ENCODE assay signal across 9 cellular contexts in the genomic region with DNA sequence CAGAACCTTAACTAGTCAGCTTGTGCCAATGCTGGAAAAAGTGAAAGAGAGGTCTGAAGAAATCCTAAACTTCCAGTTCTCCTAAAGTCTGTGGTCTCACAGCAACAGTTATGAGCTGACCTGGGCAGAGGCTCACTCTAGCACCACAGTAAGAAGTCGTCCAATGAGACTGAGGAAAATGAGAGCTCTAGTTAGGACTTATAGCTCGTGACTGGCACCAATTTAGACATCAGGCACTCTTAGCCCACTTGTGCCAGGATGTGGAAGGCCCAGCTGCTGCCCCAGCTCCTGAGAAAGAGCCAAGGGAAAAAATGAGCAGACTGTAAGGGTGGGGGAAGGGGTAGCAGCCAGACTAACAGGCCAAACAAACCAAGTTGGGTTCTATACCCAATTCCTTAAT. TPM values are rescaled to one million over a fixed set of nuclear protein-coding genes. Genes with fewer than 3 reads are reported as not detected.
DNase-seq lines count a peak whose midpoint lies in the region; ATAC-seq and TF ChIP-seq lines count a peak whose summit lies in the region.
"Had no signal": no experiment of that assay in that cellular context is flagged by ENCODE, and none has a peak within 500 bp of the region (broad histone marks: within the 10 kb centered on the region; RNA-seq: fewer than 3 reads in every experiment).

No MANE protein-coding gene starts in this region.

- peak in 1 of 56 donors; percentile 10 for TF ChIP-seq CTCF in dorsolateral prefrontal cortex (IDR thresholded peaks at IDR 0.05 in 54 of 56, conservative IDR thresholded peaks at IDR 0.05 in 2 of 56; ENCODE audit: low read depth in 1 of 56, partially characterized antibody in 56 of 56)
- no peak for TF ChIP-seq CTCF in neural crest cell (conservative IDR thresholded peaks at IDR 0.05)

- peak overlapping the region in 27 of 59 donors; percentile 0 to 34 (median 18) for H3K4me3 ChIP-seq in dorsolateral prefrontal cortex
- no peak overlapping the region for H3K4me3 ChIP-seq in aorta (ENCODE audit: low read length in 2 of 2)

- H3K36me3 Mint-ChIP-seq in neural crest cell (ENCODE audit: low read depth) = no peaks in the 10 kb centered on the region

- WGBS in aorta, 2 donors = 0 to 8% methylated on average over 2 of the region's 2 CpGs

- H3K4me3 Mint-ChIP-seq in stimulated activated naive CD8-positive, alpha-beta T cell treated with anti-CD3 and anti-CD28 coated beads, Interleukin-15, amount 100 ng/mL, for 72 hours = no peak overlapping the region
- H3K4me3 Mint-ChIP-seq in neural crest cell = no peak overlapping the region

- H3K27me3 Mint-ChIP-seq in stimulated activated naive CD8-positive, alpha-beta T cell treated with anti-CD3 and anti-CD28 coated beads, Interleukin-15, amount 100 ng/mL, for 72 hours = no peaks in the 10 kb centered on the region
- no peaks in the 10 kb centered on the region for H3K27me3 Mint-ChIP-seq in neural crest cell (ENCODE audit: low read depth)

- DNase-seq in stimulated activated naive CD8-positive, alpha-beta T cell treated with anti-CD3 and anti-CD28 coated beads, Interleukin-15, Interleukin-2, amounts not matched to agents 100 U/mL and 50 U/mL, for 24 hours = no peak
- DNase-seq in stimulated activated naive CD8-positive, alpha-beta T cell treated with anti-CD3 and anti-CD28 coated beads, Interleukin-15, amount 100 ng/mL, for 72 hours = no peak
- DNase-seq in dorsolateral prefrontal cortex (peak in 8 of 10 donors; percentile 20 to 65 (median 56)), neural crest cell (ENCODE audit: low read depth, low spot score) (no peak), aorta (no peak), NCI-H2081 treated with DMSO at 0.1 percent for 48 hours (lab: John Stamatoyannopoulos, UW) (no peak)
- DNase-seq in effector CD8-positive, alpha-beta T cell (lab: John Stamatoyannopoulos, UW) = no peak
- DNase-seq: effector memory CD4-positive, alpha-beta T cell had no signal

- H3K36me3 ChIP-seq in aorta (ENCODE audit: control insufficient read depth in 1 of 2, insufficient read depth in 2 of 2, low read length in 1 of 2) = no peaks in the 10 kb centered on the region

- peaks cover 55% of the 10 kb centered on the region for H3K4me1 Mint-ChIP-seq in stimulated activated naive CD8-positive, alpha-beta T cell treated with anti-CD3 and anti-CD28 coated beads, Interleukin-15, amount 100 ng/mL, for 72 hours
- H3K4me1 Mint-ChIP-seq in neural crest cell = peaks cover 23% of the 10 kb centered on the region

- H3K9me3 Mint-ChIP-seq in stimulated activated naive CD8-positive, alpha-beta T cell treated with anti-CD3 and anti-CD28 coated beads, Interleukin-15, amount 100 ng/mL, for 72 hours = no peaks in the 10 kb centered on the region
- H3K9me3 Mint-ChIP-seq in neural crest cell = no peaks in the 10 kb centered on the region

- no peaks in the 10 kb centered on the region for H3K9me3 ChIP-seq in aorta (ENCODE audit: control insufficient read depth, low read length)

- peaks cover 0 to 5% of the 10 kb centered on the region in 2 donors for H3K4me1 ChIP-seq in aorta (ENCODE audit: control insufficient read depth in 1 of 2, insufficient read depth in 2 of 2, low read length in 2 of 2)

- H3K27ac Mint-ChIP-seq in stimulated activated naive CD8-positive, alpha-beta T cell treated with anti-CD3 and anti-CD28 coated beads, Interleukin-15, amount 100 ng/mL, for 72 hours = peak overlapping the region in 1 of 2 donors; percentile 73
- H3K27ac Mint-ChIP-seq in neural crest cell (ENCODE audit: unreplicated experiment) = peak overlapping the region; percentile 16

- intact Hi-C loops in dorsolateral prefrontal cortex (cut with DNase I) (no loop called here), aorta (cut with DNase I) (loop anchor here in 1 of 2 donors (10.0 kb wide), 1 partner anchor 46 kb away; a partner anchor contains a TSS)

- H3K27ac ChIP-seq in dorsolateral prefrontal cortex (peak overlapping the region; percentile 42 to 95 (median 89)), aorta (ENCODE audit: low read depth in 1 of 2, low read length in 2 of 2) (peak overlapping the region; percentile 30 to 70)

- H3K27me3 ChIP-seq in dorsolateral prefrontal cortex (no peaks in the 10 kb centered on the region), aorta (ENCODE audit: control insufficient read depth in 1 of 2, insufficient read depth in 2 of 2, low read length in 1 of 2) (no peaks in the 10 kb centered on the region)

- ATAC-seq in stimulated activated naive CD8-positive, alpha-beta T cell treated with anti-CD3 and anti-CD28 coated beads, Interleukin-15, Interleukin-2, amounts not matched to agents 100 U/mL and 50 U/mL, for 24 hours = peak; percentile 36
- no peak for ATAC-seq in stimulated activated naive CD8-positive, alpha-beta T cell treated with anti-CD3 and anti-CD28 coated beads, Interleukin-15, amount 100 ng/mL, for 72 hours
- ATAC-seq in aorta (ENCODE audit: low FRiP score) = peak; percentile 74
- ATAC-seq in HG03378 (IDR thresholded peaks at IDR 0.05; ENCODE audit: unreplicated experiment) = no peak

RNA-seq across cellular contexts. Expression of a gene that starts 7.6 kb away (rescaled TPM):
- total RNA-seq in dorsolateral prefrontal cortex (100 to 1,000 TPM in 3 of 120 experiments, 10 to 100 TPM in 117; 53.4 to 109 (median 81.4) TPM), neural crest cell (86.4 and 88.7 TPM in 2 replicates), aorta (10 to 100 TPM; 34.3 to 63.8 TPM)
- polyA plus RNA-seq in aorta = 10 to 100 TPM; 16.2 to 73.4 TPM

RNA-seq across cellular contexts. Expression of a gene that starts 8.1 kb away (rescaled TPM):
- total RNA-seq in dorsolateral prefrontal cortex (10 to 100 TPM in 99 of 120 experiments, 1 to 10 TPM in 21; 8.3 to 22.0 (median 11.9) TPM), neural crest cell (6.5 and 8.7 TPM in 2 replicates), aorta (10 to 100 TPM; 15.1 to 15.8 TPM)
- polyA plus RNA-seq in aorta = 10 to 100 TPM; 10.1 to 18.9 TPM

RNA-seq across cellular contexts. Expression of a gene that starts 44.6 kb away (rescaled TPM):
- 10 to 100 TPM; 22.2 to 46.8 (median 31.1) TPM for total RNA-seq in dorsolateral prefrontal cortex
- 58.1 and 58.2 TPM in 2 replicates for total RNA-seq in neural crest cell
- 10 to 100 TPM; 29.6 to 35.6 TPM for total RNA-seq in aorta
- 10 to 100 TPM; 17.8 to 27.8 TPM for polyA plus RNA-seq in aorta

RNA-seq across cellular contexts. Expression of a gene that starts 44.8 kb away (rescaled TPM):
- total RNA-seq in dorsolateral prefrontal cortex (10 to 100 TPM; 23.5 to 46.9 (median 33.8) TPM), neural crest cell (40.3 and 41.8 TPM in 2 replicates), aorta (10 to 100 TPM; 25.6 to 27.2 TPM)
- polyA plus RNA-seq in aorta = 10 to 100 TPM; 39.4 to 41.9 TPM

Comparison
In these comparisons a context has a peak if more than half of its experiments do, and no peak if none do; other contexts are left out.
1. ATAC-seq: peak in stimulated activated naive CD8-positive, alpha-beta T cell treated with anti-CD3 and anti-CD28 coated beads, Interleukin-15, Interleukin-2, amounts not matched to agents 100 U/mL and 50 U/mL, for 24 hours (single experiment) and aorta (single experiment); none in stimulated activated naive CD8-positive, alpha-beta T cell treated with anti-CD3 and anti-CD28 coated beads, Interleukin-15, amount 100 ng/mL, for 72 hours (single experiment) and HG03378 (single experiment).
2. DNase-seq: peak in dorsolateral prefrontal cortex (8 of 10); none in stimulated activated naive CD8-positive, alpha-beta T cell treated with anti-CD3 and anti-CD28 coated beads, Interleukin-15, Interleukin-2, amounts not matched to agents 100 U/mL and 50 U/mL, for 24 hours (single experiment), stimulated activated naive CD8-positive, alpha-beta T cell treated with anti-CD3 and anti-CD28 coated beads, Interleukin-15, amount 100 ng/mL, for 72 hours (0 of 2), neural crest cell (single experiment), aorta (0 of 2), effector CD8-positive, alpha-beta T cell (single experiment) and NCI-H2081 treated with DMSO at 0.1 percent for 48 hours (single experiment).